ENCODE assay signal across 16 cellular contexts in genomic region chr15:39118510-39118909, GRCh38.
DNase-seq lines count a peak whose midpoint lies in the region; ATAC-seq and TF ChIP-seq lines count a peak whose summit lies in the region.
"Had no signal": no experiment of that assay in that cellular context is flagged by ENCODE, and none has a peak within 500 bp of the region (broad histone marks: within the 10 kb centered on the region; RNA-seq: fewer than 3 reads in every experiment).

No MANE protein-coding gene starts in this region.

- no peaks in the 10 kb centered on the region for H3K4me1 Mint-ChIP-seq in activated T-cell treated with anti-CD3 and anti-CD28 coated beads, Interleukin-2, amount 50 U/mL, for 72 hours (ENCODE audit: low read depth)
- H3K4me1 Mint-ChIP-seq: activated B cell treated with CpG ODN at 0.5 μM for 24 hours, immature natural killer cell had no signal

- peak; percentile 70 for ATAC-seq in SK-N-SH treated with all-trans-retinoic acid at 6 μM for 48 hours
- no peak for ATAC-seq in activated T-cell treated with anti-CD3 and anti-CD28 coated beads, Interleukin-2, amount 50 U/mL, for 72 hours (replicated peaks in 1 of 2)
- ATAC-seq: activated naive CD4-positive, alpha-beta T cell treated with anti-CD3 and anti-CD28 coated beads, Interleukin-2, amount 50 U/mL, for 72 hours; gastroesophageal sphincter; stimulated activated naive CD8-positive, alpha-beta T cell treated with anti-CD3 and anti-CD28 coated beads, Interleukin-15, Interleukin-2, amounts not matched to agents 100 U/mL and 50 U/mL, for 24 hours had no signal

- H3K27ac Mint-ChIP-seq in activated T-cell treated with anti-CD3 and anti-CD28 coated beads, Interleukin-2, amount 50 U/mL, for 72 hours: no peak overlapping the region
- H3K27ac Mint-ChIP-seq: activated B cell treated with CpG ODN at 0.5 μM for 24 hours; activated naive CD4-positive, alpha-beta T cell treated with anti-CD3 and anti-CD28 coated beads, Interleukin-2, amount 50 U/mL, for 72 hours; dendritic cell treated with granulocyte-macrophage colony-stimulating factor and Interleukin-4, amounts not matched to agents 40 ng/mL and 50 ng/mL, for 4 days; immature natural killer cell had no signal

- no peak overlapping the region for H3K4me3 Mint-ChIP-seq in activated T-cell treated with anti-CD3 and anti-CD28 coated beads, Interleukin-2, amount 50 U/mL, for 72 hours
- H3K4me3 Mint-ChIP-seq: activated B cell treated with CpG ODN at 0.5 μM for 24 hours; dendritic cell treated with granulocyte-macrophage colony-stimulating factor and Interleukin-4, amounts not matched to agents 40 ng/mL and 50 ng/mL, for 4 days; immature natural killer cell had no signal

- H3K27me3 Mint-ChIP-seq in activated T-cell treated with anti-CD3 and anti-CD28 coated beads, Interleukin-2, amount 50 U/mL, for 72 hours (ENCODE audit: low read depth): peaks cover 13% of the 10 kb centered on the region
- H3K27me3 Mint-ChIP-seq: dendritic cell treated with granulocyte-macrophage colony-stimulating factor and Interleukin-4, amounts not matched to agents 40 ng/mL and 50 ng/mL, for 4 days had no signal

- peak; percentile 80 for DNase-seq in ELR (ENCODE audit: low read depth)
- DNase-seq in fibroblast of gingiva (ENCODE audit: low read depth): peak; percentile 83
- peak; percentile 87 for DNase-seq in pulmonary artery endothelial cell (ENCODE audit: low read depth, low spot score)
- no peak for DNase-seq in activated T-cell treated with anti-CD3 and anti-CD28 coated beads, Interleukin-2, amount 50 U/mL, for 72 hours
- no peak for DNase-seq in NCI-H82 (lab: John Stamatoyannopoulos, UW)
- DNase-seq in occipital lobe (lab: John Stamatoyannopoulos, UW): no peak
- no peak for DNase-seq in GM19240 (ENCODE audit: insufficient read length, low spot score)
- DNase-seq: activated B cell treated with CpG ODN at 0.5 μM for 24 hours; C1 segment of cervical spinal cord; immature natural killer cell; NCI-H2107; stimulated activated naive CD8-positive, alpha-beta T cell treated with anti-CD3 and anti-CD28 coated beads, Interleukin-15, Interleukin-2, amounts not matched to agents 100 U/mL and 50 U/mL, for 24 hours had no signal

- H3K36me3 Mint-ChIP-seq in activated T-cell treated with anti-CD3 and anti-CD28 coated beads, Interleukin-2, amount 50 U/mL, for 72 hours (ENCODE audit: insufficient read depth in 2 of 2): peaks cover 0 to 7% of the 10 kb centered on the region in 2 donors

- H3K9me3 Mint-ChIP-seq in activated T-cell treated with anti-CD3 and anti-CD28 coated beads, Interleukin-2, amount 50 U/mL, for 72 hours: peaks cover 1 to 2% of the 10 kb centered on the region in 2 donors

TF ChIP-seq in SK-N-SH treated with all-trans-retinoic acid at 6 μM for 48 hours, 23 proteins besides CTCF, POLR2A, EP300 and RAD21:
- TF ChIP-seq ESRRG (CRISPR knock-in tag; IDR thresholded peaks at IDR 0.05) (no peak), ZC3H10 (CRISPR knock-in tag; IDR thresholded peaks at IDR 0.05) (no peak), OSR1 (CRISPR knock-in tag; IDR thresholded peaks at IDR 0.05) (no peak), GLIS3 (CRISPR knock-in tag; IDR thresholded peaks at IDR 0.05) (no peak), ZNF8 (CRISPR knock-in tag; IDR thresholded peaks at IDR 0.05) (no peak), ARNTL (CRISPR knock-in tag; IDR thresholded peaks at IDR 0.05; ENCODE audit: borderline replicate concordance, low read depth) (no peak), PPARA (CRISPR knock-in tag; IDR thresholded peaks at IDR 0.05; ENCODE audit: borderline replicate concordance) (no peak), ZFP3 (CRISPR knock-in tag; IDR thresholded peaks at IDR 0.05) (no peak), CREB5 (CRISPR knock-in tag; IDR thresholded peaks at IDR 0.05; ENCODE audit: low read depth) (no peak), ZNF70 (CRISPR knock-in tag; IDR thresholded peaks at IDR 0.05) (no peak), BACH2 (CRISPR knock-in tag; IDR thresholded peaks at IDR 0.05; ENCODE audit: borderline replicate concordance) (no peak), TOX (CRISPR knock-in tag; IDR thresholded peaks at IDR 0.05; ENCODE audit: borderline replicate concordance) (no peak), ZNF565 (CRISPR knock-in tag; conservative IDR thresholded peaks at IDR 0.05; ENCODE audit: low read depth) (no peak)
TF ChIP-seq in SK-N-SH treated with all-trans-retinoic acid at 6 μM for 48 hours: peak in this region for 0.

Comparison
In these comparisons a context has a peak if more than half of its experiments do, and no peak if none do; other contexts are left out.
1. DNase-seq: peak in ELR (single experiment), fibroblast of gingiva (single experiment) and pulmonary artery endothelial cell (single experiment); none in activated T-cell treated with anti-CD3 and anti-CD28 coated beads, Interleukin-2, amount 50 U/mL, for 72 hours (0 of 2), NCI-H82 (single experiment), occipital lobe (single experiment) and GM19240 (single experiment).